In genomic region chr2:51722311-51722710, GRCh38 we compare ENCODE assay signal across 23 cellular contexts.
DNase-seq lines count a peak whose midpoint lies in the region; ATAC-seq and TF ChIP-seq lines count a peak whose summit lies in the region.
"Had no signal": no experiment of that assay in that cellular context is flagged by ENCODE, and none has a peak within 500 bp of the region (broad histone marks: within the 10 kb centered on the region; RNA-seq: fewer than 3 reads in every experiment).

No MANE protein-coding gene starts in this region.

- H3K4me3 ChIP-seq in fibroblast of mammary gland (ENCODE audit: control insufficient read depth, low read depth, low read length) = no peak overlapping the region
- H3K4me3 ChIP-seq: cardiac muscle cell, gastroesophageal sphincter, transverse colon had no signal

- in situ Hi-C loops in GM13976 (cut with MboI; ENCODE audit: low sequenced_read_pairs, unreplicated experiment) = no loop called here

- TF ChIP-seq CTCF in fibroblast of mammary gland (conservative IDR thresholded peaks at IDR 0.05; ENCODE audit: control insufficient read depth, insufficient read depth, low read depth, low read length) = no peak
- no peak for TF ChIP-seq CTCF in GM13976 (IDR thresholded peaks at IDR 0.05; ENCODE audit: borderline replicate concordance, control extremely low read depth, extremely low read depth, insufficient read depth, missing control alignments)

- peak; percentile 9 for DNase-seq in DMS53 (lab: John Stamatoyannopoulos, UW)
- DNase-seq in DMS53 treated with DMSO at 0.1 percent for 48 hours (lab: John Stamatoyannopoulos, UW; ENCODE audit: unreplicated experiment) = no peak
- peak; percentile 5 for DNase-seq in amniotic stem cell (lab: John Stamatoyannopoulos, UW)
- peak; percentile 85 for DNase-seq in fibroblast of mammary gland (ENCODE audit: low read depth)
- peak; percentile 15 for DNase-seq in stromal cell of bone marrow (ENCODE audit: low read depth)
- DNase-seq in GM13976 (ENCODE audit: low spot score) = no peak
- no peak for DNase-seq in AG08396 (ENCODE audit: low spot score)
- DNase-seq: activated B cell treated with CpG ODN at 0.5 μM for 24 hours; activated CD4-positive, alpha-beta T cell treated with anti-CD3 and anti-CD28 coated beads, Interleukin-2, amount 50 U/mL, for 48 hours; activated naive CD8-positive, alpha-beta T cell treated with anti-CD3 and anti-CD28 coated beads, Interleukin-2, amount 10 ng/mL, durations not matched to agents 7 days and 5 days; Caco-2; dermis blood vessel endothelial cell; H9; kidney glomerular epithelial cell; NCI-H187; NCI-H774; nucleus accumbens; retina; stimulated activated CD4-positive, alpha-beta T cell treated with anti-CD3 and anti-CD28 coated beads, Interleukin-4, amount 100 ng/mL, for 4 hours; transverse colon had no signal

- no peak for ATAC-seq in HG03521 (IDR thresholded peaks at IDR 0.05; ENCODE audit: unreplicated experiment)
- ATAC-seq: gastroesophageal sphincter had no signal

Comparison
In these comparisons a context has a peak if more than half of its experiments do, and no peak if none do; other contexts are left out.
1. DNase-seq: peak in DMS53 (single experiment), amniotic stem cell (single experiment), fibroblast of mammary gland (single experiment) and stromal cell of bone marrow (single experiment); none in DMS53 treated with DMSO at 0.1 percent for 48 hours (single experiment), GM13976 (single experiment) and AG08396 (single experiment).